18 cellular contexts compared by ENCODE assay signal in genomic region chr5:27171696-27172362, GRCh38.
DNase-seq lines count a peak whose midpoint lies in the region; ATAC-seq and TF ChIP-seq lines count a peak whose summit lies in the region.
"Had no signal": no experiment of that assay in that cellular context is flagged by ENCODE, and none has a peak within 500 bp of the region (broad histone marks: within the 10 kb centered on the region; RNA-seq: fewer than 3 reads in every experiment).

No MANE protein-coding gene starts in this region.

- H3K27ac ChIP-seq in Karpas-422 (ENCODE audit: low read length) (no peak overlapping the region), epithelial cell of prostate (peak overlapping the region; percentile 34), osteoblast (ENCODE audit: low read depth, low read length) (no peak overlapping the region), aorta (ENCODE audit: low read depth in 1 of 2, low read length in 2 of 2) (no peak overlapping the region)
- H3K27ac ChIP-seq: RWPE1 had no signal

- ATAC-seq in aorta (ENCODE audit: low FRiP score), result no peak
- ATAC-seq: PC-3 had no signal

- H2AFZ ChIP-seq in Karpas-422 (ENCODE audit: low read length), result peak overlapping the region; percentile 26; the same call in 1 of the 2 replicates
- H2AFZ ChIP-seq in osteoblast (ENCODE audit: low read length), result no peak overlapping the region

- no peak for TF ChIP-seq CTCF in osteoblast (IDR thresholded peaks at IDR 0.05; ENCODE audit: extremely low read depth, low read depth, low read length)

- no peak overlapping the region for H3K4me2 ChIP-seq in Karpas-422 (ENCODE audit: low read depth, low read length, poor library complexity, severe bottlenecking)
- H3K4me2 ChIP-seq in osteoblast (ENCODE audit: insufficient read depth, low read length), result no peak overlapping the region

- H3K9me2 ChIP-seq in Karpas-422 (replicated peaks; ENCODE audit: insufficient read depth, low read length), result no peaks in the 10 kb centered on the region

- H3K36me3 ChIP-seq in Karpas-422 (ENCODE audit: insufficient read depth, low read length) (no peaks in the 10 kb centered on the region), osteoblast (ENCODE audit: insufficient read depth, low read length) (no peaks in the 10 kb centered on the region), aorta (ENCODE audit: control insufficient read depth in 1 of 2, insufficient read depth in 2 of 2, low read length in 1 of 2) (no peaks in the 10 kb centered on the region)

- H3K79me2 ChIP-seq in Karpas-422 (ENCODE audit: low read length) (no peaks in the 10 kb centered on the region), osteoblast (ENCODE audit: insufficient read depth, low read length) (no peaks in the 10 kb centered on the region)

- intact Hi-C loops in aorta (cut with DNase I), result no loop called here

- H4K20me1 ChIP-seq in Karpas-422 (ENCODE audit: insufficient read depth, low read depth, low read length) (no peaks in the 10 kb centered on the region), osteoblast (ENCODE audit: insufficient read depth, low read length) (no peaks in the 10 kb centered on the region)

- H3K27me3 ChIP-seq in Karpas-422 (ENCODE audit: low read length), result no peaks in the 10 kb centered on the region
- no peaks in the 10 kb centered on the region for H3K27me3 ChIP-seq in osteoblast (ENCODE audit: insufficient read depth, low read length)
- H3K27me3 ChIP-seq in aorta (ENCODE audit: control insufficient read depth in 1 of 2, insufficient read depth in 2 of 2, low read length in 1 of 2), result no peaks in the 10 kb centered on the region

- H3K9ac ChIP-seq in Karpas-422 (ENCODE audit: low read length), result no peak overlapping the region

- WGBS in aorta, 2 donors, result 77 to 81% methylated on average over 17 of the region's 17 CpGs

- peak; percentile 7 for DNase-seq in GDM1 (lab: John Stamatoyannopoulos, UW)
- no peak for DNase-seq in Karpas-422
- peak; percentile 98 to 99 for DNase-seq in SHP77 (lab: John Stamatoyannopoulos, UW)
- DNase-seq in epithelial cell of prostate (ENCODE audit: low read depth, low spot score), result no peak
- no peak for DNase-seq in osteoblast (ENCODE audit: insufficient read length, low spot score, missing footprints)
- no peak for DNase-seq in activated CD4-positive, CD25-positive, alpha-beta regulatory T cell (lab: John Stamatoyannopoulos, UW)
- no peak for DNase-seq in aorta
- DNase-seq in NCI-H524 treated with DMSO at 0.1 percent for 48 hours (lab: John Stamatoyannopoulos, UW), result no peak
- DNase-seq: AML-193, COR-L47, DMS153, H9, NCI-H1092 treated with DMSO at 0.1 percent for 48 hours, NCI-H1930, NCI-H2171, NCI-H446 treated with DMSO at 0.1 percent for 48 hours, PC-3 had no signal

- H3K4me1 ChIP-seq in Karpas-422 (ENCODE audit: low read length) (no peaks in the 10 kb centered on the region), osteoblast (ENCODE audit: insufficient read depth, low read length) (no peaks in the 10 kb centered on the region), aorta (ENCODE audit: control insufficient read depth in 1 of 2, insufficient read depth in 2 of 2, low read length in 2 of 2) (no peaks in the 10 kb centered on the region)

- H3K4me3 ChIP-seq in Karpas-422 (ENCODE audit: low read length), result no peak overlapping the region
- H3K4me3 ChIP-seq in osteoblast (ENCODE audit: insufficient read depth, low read length), result no peak overlapping the region
- no peak overlapping the region for H3K4me3 ChIP-seq in aorta (ENCODE audit: low read length in 2 of 2)

- no peaks in the 10 kb centered on the region for H3K9me3 ChIP-seq in Karpas-422 (ENCODE audit: low read length)
- no peaks in the 10 kb centered on the region for H3K9me3 ChIP-seq in osteoblast (ENCODE audit: low read depth, low read length)
- H3K9me3 ChIP-seq in aorta (ENCODE audit: control insufficient read depth, low read length), result no peaks in the 10 kb centered on the region

Comparison
In these comparisons a context has a peak if more than half of its experiments do, and no peak if none do; other contexts are left out.
1. DNase-seq: peak in GDM1 (single experiment) and SHP77 (2 of 2); none in Karpas-422 (single experiment), epithelial cell of prostate (single experiment), osteoblast (single experiment), activated CD4-positive, CD25-positive, alpha-beta regulatory T cell (0 of 4), aorta (0 of 2) and NCI-H524 treated with DMSO at 0.1 percent for 48 hours (single experiment).